Comparison of ENCODE assay signal across 8 cellular contexts in the genomic region with DNA sequence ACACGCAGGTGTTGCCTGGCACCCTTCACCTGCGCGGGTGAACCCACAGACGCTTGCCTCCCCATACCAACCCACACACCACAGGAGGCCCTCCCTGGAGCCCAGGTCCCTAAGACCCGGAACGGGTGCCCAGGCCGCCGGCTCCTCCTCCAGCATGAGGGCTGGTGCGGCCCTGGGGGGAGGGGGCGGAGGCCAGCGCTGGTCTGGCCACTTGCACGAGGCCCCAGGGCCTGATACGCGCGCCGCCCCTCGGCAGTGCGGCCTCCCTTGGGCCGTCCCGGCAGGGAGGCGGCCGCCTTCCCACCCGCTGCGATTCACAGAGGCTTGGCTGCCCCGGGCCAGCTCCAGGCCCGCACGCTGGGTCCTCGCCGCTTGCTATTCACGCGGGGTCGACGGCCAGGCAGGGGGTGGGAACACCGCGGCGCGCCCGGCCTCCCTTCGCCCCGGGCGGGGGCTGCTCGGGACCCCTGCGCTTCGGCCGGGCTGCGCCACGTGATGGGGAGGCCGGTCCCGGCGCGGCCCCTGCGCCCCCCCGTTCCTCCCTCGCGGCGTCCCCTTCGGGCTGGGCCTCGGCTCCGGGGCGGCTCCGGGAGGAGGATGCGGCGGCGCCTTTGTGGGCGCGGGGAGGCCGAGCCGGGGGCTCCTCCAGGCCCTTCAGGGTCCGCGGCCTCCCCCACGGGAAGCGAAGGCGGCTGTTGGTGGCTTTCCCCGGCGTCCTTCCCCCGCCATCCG. TPM values are rescaled to one million over a fixed set of nuclear protein-coding genes. Genes with fewer than 3 reads are reported as not detected.
DNase-seq lines count a peak whose midpoint lies in the region; ATAC-seq and TF ChIP-seq lines count a peak whose summit lies in the region.

No MANE protein-coding gene starts in this region.

- peaks cover 0 to 32% of the 10 kb centered on the region in 2 donors for H3K36me3 ChIP-seq in lung (ENCODE audit: control insufficient read depth in 2 of 2, insufficient read depth in 2 of 2, low read length in 2 of 2)
- H3K36me3 ChIP-seq in testis (ENCODE audit: low read depth, missing control alignments): no peaks in the 10 kb centered on the region

- H3K4me1 ChIP-seq in lung (ENCODE audit: control insufficient read depth in 2 of 2, insufficient read depth in 2 of 2, low read length in 2 of 2) (peaks cover 0 to 13% of the 10 kb centered on the region in 2 donors), testis (peaks cover 32% of the 10 kb centered on the region)

- H3K27me3 ChIP-seq in lung (ENCODE audit: control insufficient read depth, insufficient read depth) (no peaks in the 10 kb centered on the region), testis (no peaks in the 10 kb centered on the region)

- TF ChIP-seq CTCF in lung (IDR thresholded peaks at IDR 0.05; ENCODE audit: control extremely low read depth, extremely low read depth) (no peak), testis (IDR thresholded peaks at IDR 0.05) (no peak)

- 1 to 3% methylated on average over 55 to 77 of the region's 77 CpGs for WGBS in lung, 2 donors
- WGBS in testis, 2 donors: 0 to 2% methylated on average over 6 to 69 of the region's 77 CpGs

- peak overlapping the region; percentile 88 to 91 for H3K27ac ChIP-seq in lung (ENCODE audit: low read depth in 1 of 2, low read length in 1 of 2)
- H3K27ac ChIP-seq in testis: peak overlapping the region; percentile 84 to 95

- peak; percentile 45 for DNase-seq in activated CD4-positive, alpha-beta T cell treated with anti-CD3 and anti-CD28 coated beads for 48 hours
- DNase-seq in activated CD4-positive, alpha-beta T cell treated with anti-CD3 and anti-CD28 coated beads, Interleukin-2, amount 50 U/mL, for 1 hour: no peak
- DNase-seq in SW480 (ENCODE audit: low spot score) (peak; percentile 36), dermis microvascular lymphatic vessel endothelial cell (ENCODE audit: low read depth in 2 of 2) (peak; percentile 11 to 63), lung (ENCODE audit: low spot score) (no peak), testis (peak; percentile 47)

- H3K9me3 ChIP-seq in lung (ENCODE audit: control insufficient read depth in 2 of 2, insufficient read depth in 1 of 2, low read length in 1 of 2) (no peaks in the 10 kb centered on the region), testis (no peaks in the 10 kb centered on the region)

- intact Hi-C loops in testis (cut with DNase I; ENCODE audit: low total_unique reads): no loop called here

- H3K4me3 ChIP-seq in lung (peak overlapping the region; percentile 74), testis (peak overlapping the region; percentile 76 to 86)

- ATAC-seq in HG03039 (IDR thresholded peaks at IDR 0.05; ENCODE audit: unreplicated experiment) (peak; percentile 3), lung (ENCODE audit: insufficient read depth, low FRiP score) (no peak), HG02870 (IDR thresholded peaks at IDR 0.05; ENCODE audit: unreplicated experiment) (no peak)

- no peak for TF ChIP-seq POLR2A in testis (IDR thresholded peaks at IDR 0.05)

RNA-seq across cellular contexts. Expression of gene FASN, which starts 0.7 kb away (rescaled TPM):
- total RNA-seq in dermis microvascular lymphatic vessel endothelial cell (54.4 and 61.1 TPM in 2 replicates), lung (100 to 1,000 TPM in 1 of 2 donors, 10 to 100 TPM in 1; 46.2 to 604 TPM), testis (10 to 100 TPM; 76.2 to 93.0 TPM)
- polyA plus RNA-seq in lung (100 to 1,000 TPM; 166 to 258 TPM), testis (ENCODE audit: insufficient read depth, low read depth, low replicate concordance) (47.6 TPM)

RNA-seq across cellular contexts. Expression of gene DUS1L, which starts 31.7 kb away (rescaled TPM):
- total RNA-seq in dermis microvascular lymphatic vessel endothelial cell: 35.6 and 44.1 TPM in 2 replicates
- 100 to 1,000 TPM in 1 of 2 donors, 10 to 100 TPM in 1; 40.0 to 117 TPM for total RNA-seq in lung
- 100 to 1,000 TPM in 1 of 2 donors, 10 to 100 TPM in 1; 82.8 to 179 TPM for polyA plus RNA-seq in lung
- 100 to 1,000 TPM; 117 to 132 TPM for total RNA-seq in testis
- polyA plus RNA-seq in testis (ENCODE audit: insufficient read depth, low read depth, low replicate concordance): 127 TPM

RNA-seq across cellular contexts. Expression of gene GPS1, which starts 45.7 kb away (rescaled TPM):
- total RNA-seq in dermis microvascular lymphatic vessel endothelial cell: 67.1 and 86.6 TPM in 2 replicates
- 100 to 1,000 TPM in 1 of 2 donors, 10 to 100 TPM in 1; 71.0 to 102 TPM for total RNA-seq in lung
- polyA plus RNA-seq in lung: 10 to 100 TPM; 79.0 to 99.8 TPM
- 100 to 1,000 TPM; 170 to 190 TPM for total RNA-seq in testis
- 178 TPM for polyA plus RNA-seq in testis (ENCODE audit: insufficient read depth, low read depth, low replicate concordance)

RNA-seq across cellular contexts. Expression of gene RFNG, which starts 45.7 kb away (rescaled TPM):
- total RNA-seq in dermis microvascular lymphatic vessel endothelial cell: 16.4 and 28.2 TPM in 2 replicates
- 10 to 100 TPM; 34.7 to 37.5 TPM for total RNA-seq in lung
- polyA plus RNA-seq in lung: 10 to 100 TPM; 29.1 to 38.2 TPM
- 100 to 1,000 TPM in 1 of 2 donors, 10 to 100 TPM in 1; 73.3 to 102 TPM for total RNA-seq in testis
- polyA plus RNA-seq in testis (ENCODE audit: insufficient read depth, low read depth, low replicate concordance): 50.5 TPM

RNA-seq across cellular contexts. Expression of gene DCXR, which starts 59.9 kb away (rescaled TPM):
- total RNA-seq in dermis microvascular lymphatic vessel endothelial cell: 33.1 and 42.7 TPM in 2 replicates
- total RNA-seq in lung: 100 to 1,000 TPM in 1 of 2 donors, 10 to 100 TPM in 1; 41.6 to 218 TPM
- 100 to 1,000 TPM; 193 to 246 TPM for polyA plus RNA-seq in lung
- 100 to 1,000 TPM; 134 to 188 TPM for total RNA-seq in testis
- polyA plus RNA-seq in testis (ENCODE audit: insufficient read depth, low read depth, low replicate concordance): 109 TPM

Comparison
In these comparisons a context has a peak if more than half of its experiments do, and no peak if none do; other contexts are left out.
1. DNase-seq: peak in activated CD4-positive, alpha-beta T cell treated with anti-CD3 and anti-CD28 coated beads for 48 hours (single experiment), SW480 (single experiment), dermis microvascular lymphatic vessel endothelial cell (2 of 2) and testis (single experiment); none in activated CD4-positive, alpha-beta T cell treated with anti-CD3 and anti-CD28 coated beads, Interleukin-2, amount 50 U/mL, for 1 hour (single experiment) and lung (single experiment).